Comparison of ENCODE assay signal across 8 cellular contexts in genomic region chr3:49006591-49007067, GRCh38. TPM values are rescaled to one million over a fixed set of nuclear protein-coding genes. Genes with fewer than 3 reads are reported as not detected.
A peak's percentile ranks its signal among the peaks of the same experiment; 100 is the strongest.
DNase-seq lines count a peak whose midpoint lies in the region; ATAC-seq lines count a peak whose summit lies in the region.

No MANE protein-coding gene starts in this region.

- H3K36me3 ChIP-seq in iPS-18a (ENCODE audit: control insufficient read depth, low read depth, low read length): peaks cover 5% of the 10 kb centered on the region
- H3K36me3 ChIP-seq in skeletal muscle satellite cell (ENCODE audit: insufficient read depth, low read length): peaks cover 7% of the 10 kb centered on the region

- H3K27me3 ChIP-seq in iPS-18a (ENCODE audit: control insufficient read depth, insufficient read depth, low read length) (no peaks in the 10 kb centered on the region), skeletal muscle satellite cell (ENCODE audit: control insufficient read depth, insufficient read depth, low read length) (no peaks in the 10 kb centered on the region)

- H3K9ac ChIP-seq in iPS-18a (ENCODE audit: low read length): peak overlapping the region; percentile 100
- peak overlapping the region; percentile 91 for H3K9ac ChIP-seq in skeletal muscle satellite cell (ENCODE audit: low read depth, low read length)

- H3K4me3 ChIP-seq in iPS-18a (ENCODE audit: low read length) (peak overlapping the region; percentile 99), skeletal muscle satellite cell (ENCODE audit: low read length) (peak overlapping the region; percentile 82)

- ATAC-seq in HG02852 (IDR thresholded peaks at IDR 0.05; ENCODE audit: unreplicated experiment) (peak; percentile 7), GM19463 (IDR thresholded peaks at IDR 0.05; ENCODE audit: unreplicated experiment) (no peak)

- H3K4me2 ChIP-seq in skeletal muscle satellite cell (ENCODE audit: low read length): peak overlapping the region; percentile 100

- H3K9me3 ChIP-seq in iPS-18a (ENCODE audit: control insufficient read depth, low read depth, low read length): no peaks in the 10 kb centered on the region
- no peaks in the 10 kb centered on the region for H3K9me3 ChIP-seq in skeletal muscle satellite cell (replicated peaks; ENCODE audit: low read length)

- peak overlapping the region; percentile 92 for H3K27ac ChIP-seq in angular gyrus (ENCODE audit: low read depth, low read length)
- H3K27ac ChIP-seq in iPS-18a (ENCODE audit: low read length): peak overlapping the region; percentile 10

- DNase-seq in D341Med (ENCODE audit: low spot score): peak; percentile 55
- no peak for DNase-seq in stimulated activated CD4-positive, alpha-beta T cell treated with anti-CD3 and anti-CD28 coated beads, Interleukin-4, amount 100 ng/mL, for 24 hours
- no peak for DNase-seq in effector CD8-positive, alpha-beta T cell (lab: John Stamatoyannopoulos, UW)

- H3K4me1 ChIP-seq in iPS-18a (ENCODE audit: control insufficient read depth, low read depth, low read length): peaks cover 5% of the 10 kb centered on the region
- H3K4me1 ChIP-seq in skeletal muscle satellite cell (ENCODE audit: control insufficient read depth, insufficient read depth, low read length): peaks cover 17% of the 10 kb centered on the region

RNA-seq across cellular contexts. Expression of gene WDR6, which starts 0.6 kb away (rescaled TPM):
- 25.8 and 54.0 TPM in 2 replicates for total RNA-seq in skeletal muscle satellite cell (2012; rRNA removed)

RNA-seq across cellular contexts. Expression of gene DALRD3, which starts 11.8 kb away (rescaled TPM):
- 42.8 and 47.2 TPM in 2 replicates for total RNA-seq in skeletal muscle satellite cell (2012; rRNA removed)

RNA-seq across cellular contexts. Expression of gene NDUFAF3, which starts 15.3 kb away (rescaled TPM):
- 35.0 and 48.3 TPM in 2 replicates for total RNA-seq in skeletal muscle satellite cell (2012; rRNA removed)

RNA-seq across cellular contexts. Expression of gene P4HTM, which starts 16.6 kb away (rescaled TPM):
- total RNA-seq in skeletal muscle satellite cell (2012; rRNA removed): 11.4 and 15.2 TPM in 2 replicates

RNA-seq across cellular contexts. Expression of gene IMPDH2, which starts 22.6 kb away (rescaled TPM):
- total RNA-seq in skeletal muscle satellite cell (2012; rRNA removed): 341 and 359 TPM in 2 replicates
